10 cellular contexts compared by ENCODE assay signal in genomic region chr11:134047586-134047999, GRCh38. TPM values are rescaled to one million over a fixed set of nuclear protein-coding genes. Genes with fewer than 3 reads are reported as not detected.
DNase-seq lines count a peak whose midpoint lies in the region; ATAC-seq and TF ChIP-seq lines count a peak whose summit lies in the region.
"Had no signal": no experiment of that assay in that cellular context is flagged by ENCODE, and none has a peak within 500 bp of the region (broad histone marks: within the 10 kb centered on the region; RNA-seq: fewer than 3 reads in every experiment).

No MANE protein-coding gene starts in this region.

- DNase-seq in GM04503 (ENCODE audit: low read depth): peak; percentile 94
- DNase-seq in adipocyte (ENCODE audit: low read depth): peak; percentile 61
- peak; percentile 78 to 83 for DNase-seq in heart right ventricle
- no peak for DNase-seq in activated CD4-positive, alpha-beta memory T cell treated with anti-CD3 and anti-CD28 coated beads for 36 hours
- no peak for DNase-seq in stimulated activated CD4-positive, alpha-beta T cell treated with anti-CD3 and anti-CD28 coated beads, Interleukin-4, amount 100 ng/mL, for 1 hour
- DNase-seq: midbrain had no signal

- H3K9me3 ChIP-seq in adipocyte (ENCODE audit: control insufficient read depth, low read length): no peaks in the 10 kb centered on the region
- H3K9me3 ChIP-seq in heart right ventricle: no peaks in the 10 kb centered on the region

- ATAC-seq in heart right ventricle: peak; percentile 40 to 86 (median 78)
- no peak for ATAC-seq in HG03442 (IDR thresholded peaks at IDR 0.05; ENCODE audit: unreplicated experiment)
- ATAC-seq in GM19463 (IDR thresholded peaks at IDR 0.05; ENCODE audit: unreplicated experiment): no peak

- peak overlapping the region in 7 of 10 donors; percentile 16 to 66 (median 48) for H3K27ac ChIP-seq in heart right ventricle
- H3K27ac ChIP-seq in skin epidermis: peak overlapping the region in 11 of 21 experiments; percentile 26 to 73 (median 63)

- H3K4me1 ChIP-seq in adipocyte (ENCODE audit: control insufficient read depth, insufficient read depth, low read length) (peaks cover 10% of the 10 kb centered on the region), heart right ventricle (peaks cover 0 to 29% (median 14%) of the 10 kb centered on the region in 9 donors)

- intact Hi-C loops in heart right ventricle (cut with DNase I): loop anchor here in 8 of 10 donors (1.0 to 10.0 kb wide), 6 partner anchors 33 to 207 kb away; partner anchors contain the start of genes ACAD8 (in 1 of the 8) and THYN1 (in 1 of the 8)
- intact Hi-C loops in activated CD4-positive, alpha-beta memory T cell treated with anti-CD3 and anti-CD28 coated beads for 36 hours (cut with micrococcal nuclease): no loop called here

- H3K27me3 ChIP-seq in adipocyte (replicated peaks; ENCODE audit: control insufficient read depth, insufficient read depth, low read length) (no peaks in the 10 kb centered on the region), heart right ventricle (peaks cover 0 to 12% (median 0%) of the 10 kb centered on the region in 7 donors)

- POLR2A ChIA-PET in activated CD4-positive, alpha-beta memory T cell treated with anti-CD3 and anti-CD28 coated beads for 36 hours (lab: Charles Lee): no interaction called here

- CTCF ChIA-PET in activated CD4-positive, alpha-beta memory T cell treated with anti-CD3 and anti-CD28 coated beads for 36 hours (lab: Charles Lee): interaction anchor here (0.7 to 1.8 kb wide), 2 partner anchors 14 to 120 kb away, joined by 3 to 10 read pairs; no protein-coding TSS in a partner anchor

- H3K4me3 Mint-ChIP-seq in activated CD4-positive, alpha-beta memory T cell treated with anti-CD3 and anti-CD28 coated beads for 36 hours: no peak overlapping the region
- H3K4me3 Mint-ChIP-seq: brain had no signal

- H3K36me3 Mint-ChIP-seq in activated CD4-positive, alpha-beta memory T cell treated with anti-CD3 and anti-CD28 coated beads for 36 hours: no peaks in the 10 kb centered on the region
- H3K36me3 Mint-ChIP-seq: brain had no signal

- H3K36me3 ChIP-seq in adipocyte (ENCODE audit: control insufficient read depth, insufficient read depth, low read length, severe bottlenecking) (no peaks in the 10 kb centered on the region), heart right ventricle (no peaks in the 10 kb centered on the region)

- H3K9me3 Mint-ChIP-seq in activated CD4-positive, alpha-beta memory T cell treated with anti-CD3 and anti-CD28 coated beads for 36 hours: no peaks in the 10 kb centered on the region

- H3K9ac ChIP-seq in adipocyte (ENCODE audit: low read length): peak overlapping the region; percentile 74

- no peak for TF ChIP-seq CTCF in heart right ventricle (IDR thresholded peaks at IDR 0.05)

- H3K27ac Mint-ChIP-seq in activated CD4-positive, alpha-beta memory T cell treated with anti-CD3 and anti-CD28 coated beads for 36 hours: no peak overlapping the region

- peaks cover 19% of the 10 kb centered on the region for H3K27me3 Mint-ChIP-seq in activated CD4-positive, alpha-beta memory T cell treated with anti-CD3 and anti-CD28 coated beads for 36 hours

- H3K4me3 ChIP-seq in adipocyte (ENCODE audit: low read length) (peak overlapping the region; percentile 71), heart right ventricle (peak overlapping the region in 6 of 10 donors; percentile 4 to 40 (median 26)), skin epidermis (peak overlapping the region in 1 of 7 experiments; percentile 10)

- H3K4me1 Mint-ChIP-seq in activated CD4-positive, alpha-beta memory T cell treated with anti-CD3 and anti-CD28 coated beads for 36 hours (ENCODE audit: low read depth): peaks cover 5% of the 10 kb centered on the region

- 24 to 42% methylated on average over 11 of the region's 11 CpGs for WGBS in heart right ventricle, 2 donors

RNA-seq across cellular contexts. Expression of gene JAM3, which starts 21.3 kb away (rescaled TPM):
- 10 to 100 TPM; 20.4 to 55.4 (median 34.9) TPM for total RNA-seq in heart right ventricle
- 10 to 100 TPM; 12.7 to 14.2 TPM for polyA plus RNA-seq in heart right ventricle
- 1 to 10 TPM; 6.3 to 9.0 TPM for total RNA-seq in activated CD4-positive, alpha-beta memory T cell treated with anti-CD3 and anti-CD28 coated beads for 36 hours

Comparison
In these comparisons a context has a peak if more than half of its experiments do, and no peak if none do; other contexts are left out.
1. DNase-seq: peak in GM04503 (single experiment), adipocyte (single experiment) and heart right ventricle (2 of 2); none in activated CD4-positive, alpha-beta memory T cell treated with anti-CD3 and anti-CD28 coated beads for 36 hours (single experiment) and stimulated activated CD4-positive, alpha-beta T cell treated with anti-CD3 and anti-CD28 coated beads, Interleukin-4, amount 100 ng/mL, for 1 hour (single experiment).
2. ATAC-seq: peak in heart right ventricle (8 of 8); none in HG03442 (single experiment) and GM19463 (single experiment).